In genomic region chr5:138595396-138595795, GRCh38 we compare ENCODE assay signal across 16 cellular contexts. TPM values are rescaled to one million over a fixed set of nuclear protein-coding genes. Genes with fewer than 3 reads are reported as not detected.
A peak's percentile ranks its signal among the peaks of the same experiment; 100 is the strongest.
DNase-seq lines count a peak whose midpoint lies in the region; ATAC-seq and TF ChIP-seq lines count a peak whose summit lies in the region.
"Had no signal": no experiment of that assay in that cellular context is flagged by ENCODE, and none has a peak within 500 bp of the region (broad histone marks: within the 10 kb centered on the region; RNA-seq: fewer than 3 reads in every experiment).

No MANE protein-coding gene starts in this region.

- H3K27ac ChIP-seq in naive thymus-derived CD4-positive, alpha-beta T cell (ENCODE audit: low read depth, low read length), result no peak overlapping the region
- H3K27ac ChIP-seq in body of pancreas, result no peak overlapping the region
- H3K27ac ChIP-seq: C4-2B, suprapubic skin had no signal

- DNase-seq in GM06990 (ENCODE audit: extremely low read depth, insufficient read length), result no peak
- peak; percentile 18 for DNase-seq in NCI-H146 (lab: John Stamatoyannopoulos, UW)
- DNase-seq in cerebellar cortex (ENCODE audit: low spot score), result peak; percentile 28
- peak; percentile 43 for DNase-seq in mesenteric fat pad (ENCODE audit: low spot score)
- DNase-seq in naive thymus-derived CD4-positive, alpha-beta T cell, result no peak
- DNase-seq in body of pancreas, result no peak
- DNase-seq: activated CD4-positive, alpha-beta T cell treated with anti-CD3 and anti-CD28 coated beads, Interleukin-2, amount 10 ng/mL, durations not matched to agents 24 days and 14 days; effector memory CD8-positive, alpha-beta T cell; left ventricle myocardium superior; NCI-H187 treated with DMSO at 0.1 percent for 48 hours; T-helper 1 cell had no signal

- H3K4me1 Mint-ChIP-seq in naive thymus-derived CD4-positive, alpha-beta T cell, result no peaks in the 10 kb centered on the region
- H3K4me1 Mint-ChIP-seq: activated CD4-positive, alpha-beta T cell treated with anti-CD3 and anti-CD28 coated beads, Interleukin-2, amount 10 ng/mL, durations not matched to agents 24 days and 14 days; activated T-helper 17 cell treated with anti-CD3 and anti-CD28 coated beads, Interleukin-2, amount 50 U/mL, for 72 hours had no signal

- intact Hi-C loops in naive thymus-derived CD4-positive, alpha-beta T cell (cut with micrococcal nuclease), result no loop called here
- intact Hi-C loops in body of pancreas (cut with DNase I), result loop anchor here (10.0 kb wide), 1 partner anchor 669 kb away; no protein-coding TSS in a partner anchor

- H3K27me3 ChIP-seq in GM06990 (replicated peaks; ENCODE audit: control insufficient read depth, insufficient read depth, low read length) (no peaks in the 10 kb centered on the region), body of pancreas (no peaks in the 10 kb centered on the region)
- peaks cover 0 to 4% of the 10 kb centered on the region in 2 donors for H3K27me3 ChIP-seq in naive thymus-derived CD4-positive, alpha-beta T cell (ENCODE audit: control insufficient read depth in 2 of 2, insufficient read depth in 2 of 2, low read length in 2 of 2)
- H3K27me3 ChIP-seq: suprapubic skin had no signal

- H3K36me3 ChIP-seq in GM06990 (ENCODE audit: control insufficient read depth, insufficient read depth, low read length), result no peaks in the 10 kb centered on the region
- H3K36me3 ChIP-seq in naive thymus-derived CD4-positive, alpha-beta T cell (ENCODE audit: control insufficient read depth in 2 of 3, insufficient read depth in 3 of 3, low read length in 3 of 3), result no peaks in the 10 kb centered on the region
- H3K36me3 ChIP-seq in body of pancreas (replicated peaks in 1 of 2; ENCODE audit: insufficient read depth in 1 of 2, low read depth in 2 of 2), result no peaks in the 10 kb centered on the region
- H3K36me3 ChIP-seq: suprapubic skin had no signal

- H3K4me3 Mint-ChIP-seq in naive thymus-derived CD4-positive, alpha-beta T cell, result no peak overlapping the region
- H3K4me3 Mint-ChIP-seq: activated CD4-positive, alpha-beta T cell treated with anti-CD3 and anti-CD28 coated beads, Interleukin-2, amount 10 ng/mL, durations not matched to agents 24 days and 14 days; activated T-helper 17 cell treated with anti-CD3 and anti-CD28 coated beads, Interleukin-2, amount 50 U/mL, for 72 hours; effector memory CD8-positive, alpha-beta T cell had no signal

- H3K27ac Mint-ChIP-seq in naive thymus-derived CD4-positive, alpha-beta T cell, result no peak overlapping the region
- H3K27ac Mint-ChIP-seq: activated CD4-positive, alpha-beta T cell treated with anti-CD3 and anti-CD28 coated beads, Interleukin-2, amount 10 ng/mL, durations not matched to agents 24 days and 14 days; activated T-helper 17 cell treated with anti-CD3 and anti-CD28 coated beads, Interleukin-2, amount 50 U/mL, for 72 hours; effector memory CD8-positive, alpha-beta T cell had no signal

- peaks cover 0 to 3% (median 0%) of the 10 kb centered on the region in 5 donors for H3K36me3 Mint-ChIP-seq in naive thymus-derived CD4-positive, alpha-beta T cell

- 71 to 81% methylated on average over 2 of the region's 2 CpGs for WGBS in body of pancreas, 2 donors

- no peaks in the 10 kb centered on the region for H3K9me3 ChIP-seq in naive thymus-derived CD4-positive, alpha-beta T cell (ENCODE audit: control insufficient read depth in 2 of 3, low read length in 3 of 3)
- H3K9me3 ChIP-seq in body of pancreas, result no peaks in the 10 kb centered on the region
- H3K9me3 ChIP-seq: suprapubic skin had no signal

- TF ChIP-seq POLR2A in body of pancreas (IDR thresholded peaks at IDR 0.05), result no peak

- CTCF ChIA-PET in naive thymus-derived CD4-positive, alpha-beta T cell (lab: Charles Lee), result no interaction called here

- H3K4me1 ChIP-seq in naive thymus-derived CD4-positive, alpha-beta T cell (ENCODE audit: control insufficient read depth in 2 of 2, insufficient read depth in 2 of 2, low read length in 2 of 2), result no peaks in the 10 kb centered on the region
- H3K4me1 ChIP-seq in body of pancreas, result no peaks in the 10 kb centered on the region
- H3K4me1 ChIP-seq: suprapubic skin had no signal

- TF ChIP-seq CTCF in GM06990 (IDR thresholded peaks at IDR 0.05; ENCODE audit: insufficient read depth, low read length, poor library complexity, severe bottlenecking), result peak; percentile 9
- TF ChIP-seq CTCF in body of pancreas (IDR thresholded peaks at IDR 0.05), result no peak

- H3K4me3 ChIP-seq in GM06990 (replicated peaks; ENCODE audit: low read depth, low read length), result no peak overlapping the region
- H3K4me3 ChIP-seq in naive thymus-derived CD4-positive, alpha-beta T cell (ENCODE audit: low read length), result no peak overlapping the region
- no peak overlapping the region for H3K4me3 ChIP-seq in body of pancreas
- H3K4me3 ChIP-seq: suprapubic skin had no signal

- H3K27me3 Mint-ChIP-seq in naive thymus-derived CD4-positive, alpha-beta T cell, result peaks cover 37 to 54% (median 51%) of the 10 kb centered on the region in 5 donors

- POLR2A ChIA-PET in naive thymus-derived CD4-positive, alpha-beta T cell (lab: Charles Lee), result no interaction called here

- peaks cover 0 to 1% (median 0%) of the 10 kb centered on the region in 11 donors for H3K9me3 Mint-ChIP-seq in naive thymus-derived CD4-positive, alpha-beta T cell
- H3K9me3 Mint-ChIP-seq: activated CD4-positive, alpha-beta T cell treated with anti-CD3 and anti-CD28 coated beads, Interleukin-2, amount 10 ng/mL, durations not matched to agents 24 days and 14 days; activated T-helper 17 cell treated with anti-CD3 and anti-CD28 coated beads, Interleukin-2, amount 50 U/mL, for 72 hours; effector memory CD8-positive, alpha-beta T cell had no signal

- ATAC-seq in naive thymus-derived CD4-positive, alpha-beta T cell, result no peak
- ATAC-seq in GM19452 (IDR thresholded peaks at IDR 0.05; ENCODE audit: unreplicated experiment) (no peak), body of pancreas (no peak), GM18867 (IDR thresholded peaks at IDR 0.05; ENCODE audit: unreplicated experiment) (no peak)
- ATAC-seq: activated T-helper 17 cell treated with anti-CD3 and anti-CD28 coated beads, Interleukin-2, amount 50 U/mL, for 72 hours; effector memory CD8-positive, alpha-beta T cell; left ventricle myocardium superior had no signal

RNA-seq across cellular contexts. Expression of gene HSPA9, which starts 20.2 kb away (rescaled TPM):
- 224 TPM for total RNA-seq in mesenteric fat pad
- 100 to 1,000 TPM; 152 to 274 (median 185) TPM for total RNA-seq in naive thymus-derived CD4-positive, alpha-beta T cell
- polyA plus RNA-seq in naive thymus-derived CD4-positive, alpha-beta T cell, result 100 to 1,000 TPM; 143 to 171 TPM
- 10 to 100 TPM; 79.8 to 98.3 TPM for total RNA-seq in body of pancreas

RNA-seq across cellular contexts. Expression of gene ETF1, which starts 52.4 kb away (rescaled TPM):
- total RNA-seq in mesenteric fat pad, result 165 TPM
- 100 to 1,000 TPM in 2 of 5 experiments, 10 to 100 TPM in 3; 40.6 to 137 (median 84.1) TPM for total RNA-seq in naive thymus-derived CD4-positive, alpha-beta T cell
- polyA plus RNA-seq in naive thymus-derived CD4-positive, alpha-beta T cell, result 10 to 100 TPM; 19.0 to 21.8 TPM
- 10 to 100 TPM; 24.9 to 36.6 TPM for total RNA-seq in body of pancreas

Comparison
In these comparisons a context has a peak if more than half of its experiments do, and no peak if none do; other contexts are left out.
1. DNase-seq: peak in NCI-H146 (single experiment), cerebellar cortex (single experiment) and mesenteric fat pad (single experiment); none in GM06990 (single experiment), naive thymus-derived CD4-positive, alpha-beta T cell (0 of 9) and body of pancreas (0 of 4).